In genomic region chr3:42999212-42999611, GRCh38 we compare ENCODE assay signal across 15 cellular contexts. TPM values are rescaled to one million over a fixed set of nuclear protein-coding genes. Genes with fewer than 3 reads are reported as not detected.
A peak's percentile ranks its signal among the peaks of the same experiment; 100 is the strongest.
DNase-seq lines count a peak whose midpoint lies in the region; ATAC-seq and TF ChIP-seq lines count a peak whose summit lies in the region.
"Had no signal": no experiment of that assay in that cellular context is flagged by ENCODE, and none has a peak within 500 bp of the region (broad histone marks: within the 10 kb centered on the region; RNA-seq: fewer than 3 reads in every experiment).

No MANE protein-coding gene starts in this region.

- ATAC-seq in right lobe of liver (peak; percentile 17 to 35 (median 24)), upper lobe of right lung (no peak)

- H3K36me3 ChIP-seq in breast epithelium (no peaks in the 10 kb centered on the region), right lobe of liver (no peaks in the 10 kb centered on the region), skeletal muscle tissue (ENCODE audit: control insufficient read depth in 3 of 3, insufficient read depth in 3 of 3, low read length in 3 of 3) (no peaks in the 10 kb centered on the region), upper lobe of right lung (no peaks in the 10 kb centered on the region)
- H3K36me3 ChIP-seq: BLaER1 had no signal

- H3K4me1 Mint-ChIP-seq in MCF 10A (ENCODE audit: insufficient read depth, unreplicated experiment): peaks cover 36% of the 10 kb centered on the region

- no peak overlapping the region for H3K4me3 Mint-ChIP-seq in MCF 10A (ENCODE audit: unreplicated experiment)

- H3K9me3 ChIP-seq in breast epithelium (no peaks in the 10 kb centered on the region), right lobe of liver (no peaks in the 10 kb centered on the region), skeletal muscle tissue (ENCODE audit: control insufficient read depth in 3 of 3, low read length in 3 of 3) (peaks cover 0 to 2% (median 0%) of the 10 kb centered on the region in 3 donors), upper lobe of right lung (no peaks in the 10 kb centered on the region)
- H3K9me3 ChIP-seq: BLaER1 had no signal

- H3K4me1 ChIP-seq in breast epithelium (peaks cover 5 to 7% of the 10 kb centered on the region in 2 donors), right lobe of liver (peaks cover 0 to 55% (median 25%) of the 10 kb centered on the region in 4 donors), skeletal muscle tissue (ENCODE audit: control insufficient read depth in 3 of 3, insufficient read depth in 3 of 3, low read length in 3 of 3) (peaks cover 30 to 41% (median 41%) of the 10 kb centered on the region in 3 donors), upper lobe of right lung (peaks cover 24% of the 10 kb centered on the region)
- H3K4me1 ChIP-seq: BLaER1 had no signal

- no peak overlapping the region for H3K9ac ChIP-seq in skeletal muscle tissue (ENCODE audit: low read depth in 1 of 3, low read length in 3 of 3)
- H3K9ac ChIP-seq: BLaER1 had no signal

- H3K4me3 ChIP-seq in breast epithelium (no peak overlapping the region), right lobe of liver (no peak overlapping the region), skeletal muscle tissue (ENCODE audit: low read length in 3 of 3) (no peak overlapping the region), upper lobe of right lung (no peak overlapping the region)
- H3K4me3 ChIP-seq: BLaER1 had no signal

- TF ChIP-seq POLR2A in breast epithelium (IDR thresholded peaks at IDR 0.05) (no peak), right lobe of liver (IDR thresholded peaks at IDR 0.05) (no peak)

- POLR2A ChIA-PET in MCF 10A (lab: Yijun Ruan, JAX): no interaction called here

- no peaks in the 10 kb centered on the region for H3K27me3 Mint-ChIP-seq in MCF 10A (ENCODE audit: insufficient read depth, unreplicated experiment)

- H3K36me3 Mint-ChIP-seq in MCF 10A (ENCODE audit: insufficient read depth, unreplicated experiment): no peaks in the 10 kb centered on the region

- WGBS in right lobe of liver (ENCODE audit: insufficient coverage, low coverage, low lambda C conversion rate, missing lambda C conversion rate): 15% methylated on average over 2 of the region's 3 CpGs

- H3K27ac Mint-ChIP-seq in MCF 10A (ENCODE audit: low read depth, unreplicated experiment): no peak overlapping the region

- TF ChIP-seq CTCF in MCF 10A (IDR thresholded peaks at IDR 0.05; ENCODE audit: unreplicated experiment) (no peak), breast epithelium (IDR thresholded peaks at IDR 0.05) (no peak), right lobe of liver (IDR thresholded peaks at IDR 0.05) (no peak), upper lobe of right lung (IDR thresholded peaks at IDR 0.05) (no peak)

- DNase-seq in MCF 10A (ENCODE audit: unreplicated experiment) (peak; percentile 39), breast epithelium (ENCODE audit: low spot score in 2 of 2) (no peak), right lobe of liver (peak in 1 of 3 donors; percentile 56), upper lobe of right lung (no peak), germinal center (ENCODE audit: low spot score) (no peak)
- DNase-seq in stimulated activated CD4-positive, alpha-beta T cell treated with anti-CD3 and anti-CD28 coated beads, Interleukin-4, amount 100 ng/mL, for 4 hours: no peak
- DNase-seq in stimulated activated CD4-positive, alpha-beta T cell treated with anti-CD3 and anti-CD28 coated beads, Interleukin-2, amount 100 ng/mL, for 48 hours: no peak
- DNase-seq: H7, KG1, NCI-H1092 treated with DMSO at 0.1 percent for 48 hours, NCI-H1694, NCI-H2107 had no signal

- H3K27ac ChIP-seq in breast epithelium (peak overlapping the region in 1 of 2 donors; percentile 90), right lobe of liver (peak overlapping the region in 2 of 3 donors; percentile 6 to 80), skeletal muscle tissue (ENCODE audit: low read depth, low read length) (peak overlapping the region; percentile 56), upper lobe of right lung (peak overlapping the region; percentile 33)
- H3K27ac ChIP-seq: 22Rv1, BLaER1 had no signal

- CTCF ChIA-PET in MCF 10A (lab: Yijun Ruan, JAX): interaction anchor here (0.5 to 0.6 kb wide), 3 partner anchors 88 to 767 kb away, joined by 3 to 5 read pairs (median 3); no protein-coding TSS in a partner anchor

- H3K27me3 ChIP-seq in breast epithelium (no peaks in the 10 kb centered on the region), right lobe of liver (no peaks in the 10 kb centered on the region), skeletal muscle tissue (ENCODE audit: control insufficient read depth in 3 of 3, insufficient read depth in 3 of 3, low read length in 3 of 3) (no peaks in the 10 kb centered on the region), upper lobe of right lung (no peaks in the 10 kb centered on the region)
- H3K27me3 ChIP-seq: BLaER1 had no signal

- intact Hi-C loops in MCF 10A (cut with micrococcal nuclease) (no loop called here), breast epithelium (cut with DNase I; ENCODE audit: low total_unique reads) (no loop called here), right lobe of liver (cut with DNase I) (no loop called here), upper lobe of right lung (cut with DNase I) (no loop called here)

- no TSS peak for BruUV-seq in MCF 10A (replicated peaks; lab: Mats Ljungman, UMichigan)

- H3K9me3 Mint-ChIP-seq in MCF 10A (ENCODE audit: unreplicated experiment): no peaks in the 10 kb centered on the region

RNA-seq across cellular contexts. Expression of gene GASK1A, which starts 20.1 kb away (rescaled TPM):
- total RNA-seq in MCF 10A (2022) (not detected in 2 replicates), breast epithelium (10 to 100 TPM; 10.1 to 22.6 (median 20.5) TPM), right lobe of liver (10 to 100 TPM in 3 of 6 experiments, 1 to 10 TPM in 3; 5.5 to 17.5 (median 10.5) TPM), skeletal muscle tissue (12.0 TPM), upper lobe of right lung (3.9 TPM)
